25 cellular contexts compared by ENCODE assay signal in the genomic region with DNA sequence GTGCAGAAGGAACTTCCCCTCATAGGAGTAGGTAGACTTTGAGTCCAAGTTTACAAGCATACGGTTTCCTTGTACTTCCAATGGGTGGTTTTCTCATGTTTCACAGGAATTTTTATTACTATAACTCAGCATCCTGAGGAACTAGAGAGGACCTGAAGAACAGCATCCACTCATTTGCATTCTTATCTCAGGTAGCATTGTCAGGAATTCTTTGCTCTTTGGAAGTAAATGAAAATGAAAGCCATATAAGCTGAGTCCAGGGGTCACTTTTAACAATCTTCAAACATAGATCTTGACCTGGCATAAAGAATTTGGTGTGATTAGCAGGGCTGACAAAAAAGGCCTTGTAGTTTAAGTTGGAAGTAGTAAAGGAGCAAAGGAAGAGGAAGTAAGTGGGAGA. TPM values are rescaled to one million over a fixed set of nuclear protein-coding genes. Genes with fewer than 3 reads are reported as not detected.
"Had no signal": no experiment of that assay in that cellular context is flagged by ENCODE, and none has a peak within 500 bp of the region (broad histone marks: within the 10 kb centered on the region; RNA-seq: fewer than 3 reads in every experiment).

No MANE protein-coding gene starts in this region.

- H3K4me3 Mint-ChIP-seq: IgD-negative memory B cell had no signal

- H3K4me3 ChIP-seq: K562, SJCRH30 had no signal

- H3K4me2 ChIP-seq: KMS-11 had no signal

- H3K36me3 Mint-ChIP-seq: IgD-negative memory B cell had no signal

- DNase-seq: Kasumi-1, MM.1S, NCI-H1092 treated with DMSO at 0.1 percent for 48 hours, NCI-H1436, NCI-H187, NCI-H2029, NCI-H2081 treated with DMSO at 0.1 percent for 48 hours, NCI-H2171, NCI-H226, NCI-H446, NCI-H510A, NCI-H524 treated with DMSO at 0.1 percent for 48 hours, NCI-H69, NCI-H774, SHP77 treated with DMSO at 0.1 percent for 48 hours, SJCRH30 had no signal

- H3K4me1 Mint-ChIP-seq: IgD-negative memory B cell had no signal

- H3K27me3 ChIP-seq: SJCRH30 had no signal

- H3K27ac Mint-ChIP-seq: IgD-negative memory B cell had no signal

- H3K36me3 ChIP-seq: SJCRH30 had no signal

- ATAC-seq: HepG2, K562, Panc1, Right ventricle myocardium inferior, SK-N-SH treated with all-trans-retinoic acid at 6 μM for 48 hours had no signal

- H3K9me3 ChIP-seq: SJCRH30 had no signal

- H3K9me3 Mint-ChIP-seq: IgD-negative memory B cell had no signal

- H3K27ac ChIP-seq: KMS-11, SJCRH30 had no signal

- H3K9ac ChIP-seq: KMS-11 had no signal

- H3K4me1 ChIP-seq: SJCRH30 had no signal

RNA-seq across cellular contexts. Expression of a gene that starts 34.4 kb away (rescaled TPM):
- total RNA-seq: HepG2, HT1080, K562, M059J, Right ventricle myocardium inferior, SJCRH30 had no signal
- polyA plus RNA-seq: HepG2, K562 had no signal
